Comparison of ENCODE assay signal across 13 cellular contexts in genomic region chr21:46606427-46606813, GRCh38. TPM values are rescaled to one million over a fixed set of nuclear protein-coding genes. Genes with fewer than 3 reads are reported as not detected.
DNase-seq lines count a peak whose midpoint lies in the region; ATAC-seq and TF ChIP-seq lines count a peak whose summit lies in the region.
"Had no signal": no experiment of that assay in that cellular context is flagged by ENCODE, and none has a peak within 500 bp of the region (broad histone marks: within the 10 kb centered on the region; RNA-seq: fewer than 3 reads in every experiment).

No MANE protein-coding gene starts in this region.

- peaks cover 2% of the 10 kb centered on the region for H3K36me3 Mint-ChIP-seq in activated CD4-positive, alpha-beta T cell treated with anti-CD3 and anti-CD28 coated beads, Interleukin-2, amount 10 ng/mL, durations not matched to agents 7 days and 5 days (ENCODE audit: low read depth)
- H3K36me3 Mint-ChIP-seq in stimulated activated memory B cell treated with anti-CD40 and anti-IgM and Interleukin-4, amounts not matched to agents 10 μg/mL and 1 μg/mL and 100 μg/mL, for 72 hours, result no peaks in the 10 kb centered on the region

- H3K27ac Mint-ChIP-seq in activated CD4-positive, alpha-beta T cell treated with anti-CD3 and anti-CD28 coated beads, Interleukin-2, amount 10 ng/mL, durations not matched to agents 7 days and 5 days, result peak overlapping the region; percentile 86
- H3K27ac Mint-ChIP-seq in stimulated activated memory B cell treated with anti-CD40 and anti-IgM and Interleukin-4, amounts not matched to agents 10 μg/mL and 1 μg/mL and 100 μg/mL, for 72 hours, result peak overlapping the region; percentile 61

- intact Hi-C loops in dorsolateral prefrontal cortex (cut with DNase I) (no loop called here), thyroid gland (cut with DNase I) (no loop called here)

- H3K4me1 Mint-ChIP-seq in activated CD4-positive, alpha-beta T cell treated with anti-CD3 and anti-CD28 coated beads, Interleukin-2, amount 10 ng/mL, durations not matched to agents 7 days and 5 days, result peaks cover 32% of the 10 kb centered on the region
- peaks cover 34% of the 10 kb centered on the region for H3K4me1 Mint-ChIP-seq in stimulated activated memory B cell treated with anti-CD40 and anti-IgM and Interleukin-4, amounts not matched to agents 10 μg/mL and 1 μg/mL and 100 μg/mL, for 72 hours

- no peaks in the 10 kb centered on the region for H3K9me3 Mint-ChIP-seq in activated CD4-positive, alpha-beta T cell treated with anti-CD3 and anti-CD28 coated beads, Interleukin-2, amount 10 ng/mL, durations not matched to agents 7 days and 5 days
- peaks cover 3% of the 10 kb centered on the region for H3K9me3 Mint-ChIP-seq in stimulated activated memory B cell treated with anti-CD40 and anti-IgM and Interleukin-4, amounts not matched to agents 10 μg/mL and 1 μg/mL and 100 μg/mL, for 72 hours

- POLR2A ChIA-PET in activated CD4-positive, alpha-beta T cell treated with anti-CD3 and anti-CD28 coated beads, Interleukin-2, amount 10 ng/mL, durations not matched to agents 7 days and 5 days (lab: Charles Lee), result no interaction called here

- TF ChIP-seq POLR2A in thyroid gland (IDR thresholded peaks at IDR 0.05), result no peak

- no peaks in the 10 kb centered on the region for H3K36me3 ChIP-seq in thyroid gland

- ATAC-seq in HG02759 (IDR thresholded peaks at IDR 0.05; ENCODE audit: unreplicated experiment) (peak; percentile 13), GM21515 (IDR thresholded peaks at IDR 0.05; ENCODE audit: unreplicated experiment) (no peak), GM18519 (IDR thresholded peaks at IDR 0.05; ENCODE audit: low FRiP score, unreplicated experiment) (no peak)
- peak; percentile 25 for ATAC-seq in stimulated activated memory B cell treated with anti-CD40 and anti-IgM and Interleukin-4, amounts not matched to agents 10 μg/mL and 1 μg/mL and 100 μg/mL, for 72 hours
- ATAC-seq: A549 had no signal

- no peaks in the 10 kb centered on the region for H3K9me3 ChIP-seq in thyroid gland
- H3K9me3 ChIP-seq: A549 had no signal

- peak overlapping the region; percentile 41 for H3K4me3 Mint-ChIP-seq in activated CD4-positive, alpha-beta T cell treated with anti-CD3 and anti-CD28 coated beads, Interleukin-2, amount 10 ng/mL, durations not matched to agents 7 days and 5 days
- no peak overlapping the region for H3K4me3 Mint-ChIP-seq in stimulated activated memory B cell treated with anti-CD40 and anti-IgM and Interleukin-4, amounts not matched to agents 10 μg/mL and 1 μg/mL and 100 μg/mL, for 72 hours
- H3K4me3 Mint-ChIP-seq: neural crest cell had no signal

- no peak for DNase-seq in activated CD4-positive, alpha-beta T cell treated with anti-CD3 and anti-CD28 coated beads, Interleukin-2, amount 10 ng/mL, durations not matched to agents 7 days and 5 days
- no peak for DNase-seq in activated CD4-positive, alpha-beta T cell treated with anti-CD3 and anti-CD28 coated beads, Interleukin-2, amount 50 U/mL, for 1 hour
- DNase-seq in dorsolateral prefrontal cortex (no peak), thyroid gland (no peak)
- DNase-seq: NCI-H1694, NCI-H69 had no signal

- H3K4me3 ChIP-seq in dorsolateral prefrontal cortex (no peak overlapping the region), thyroid gland (replicated peaks in 1 of 3) (no peak overlapping the region)
- H3K4me3 ChIP-seq: A549 had no signal

- no peaks in the 10 kb centered on the region for H3K27me3 ChIP-seq in dorsolateral prefrontal cortex
- H3K27me3 ChIP-seq in thyroid gland, result no peaks in the 10 kb centered on the region

- H3K27ac ChIP-seq in dorsolateral prefrontal cortex (peak overlapping the region; percentile 76 to 98 (median 94)), thyroid gland (no peak overlapping the region)
- H3K27ac ChIP-seq: A549 had no signal

- no peaks in the 10 kb centered on the region for H3K27me3 Mint-ChIP-seq in activated CD4-positive, alpha-beta T cell treated with anti-CD3 and anti-CD28 coated beads, Interleukin-2, amount 10 ng/mL, durations not matched to agents 7 days and 5 days
- H3K27me3 Mint-ChIP-seq in stimulated activated memory B cell treated with anti-CD40 and anti-IgM and Interleukin-4, amounts not matched to agents 10 μg/mL and 1 μg/mL and 100 μg/mL, for 72 hours, result peaks cover 41% of the 10 kb centered on the region

- CTCF ChIA-PET in activated CD4-positive, alpha-beta T cell treated with anti-CD3 and anti-CD28 coated beads, Interleukin-2, amount 10 ng/mL, durations not matched to agents 7 days and 5 days (lab: Charles Lee), result interaction anchor here (1.0 to 1.2 kb wide), 2 partner anchors 11 to 47 kb away, joined by 3 to 6 read pairs; no protein-coding TSS in a partner anchor

- H3K4me1 ChIP-seq in thyroid gland, result no peaks in the 10 kb centered on the region
- H3K4me1 ChIP-seq: A549 had no signal

- TF ChIP-seq CTCF in dorsolateral prefrontal cortex (IDR thresholded peaks at IDR 0.05 in 54 of 56, conservative IDR thresholded peaks at IDR 0.05 in 2 of 56; ENCODE audit: low read depth in 1 of 56, partially characterized antibody in 56 of 56) (no peak), thyroid gland (IDR thresholded peaks at IDR 0.05) (no peak)

- WGBS in thyroid gland, 2 donors, result 70% methylated on average over 6 to 7 of the region's 7 CpGs

RNA-seq across cellular contexts. Expression of gene S100B, which starts 1.5 kb away (rescaled TPM):
- under 1 TPM; 0.25 to 0.32 TPM for total RNA-seq in activated CD4-positive, alpha-beta T cell treated with anti-CD3 and anti-CD28 coated beads, Interleukin-2, amount 10 ng/mL, durations not matched to agents 7 days and 5 days
- 100 to 1,000 TPM; 128 to 991 (median 344) TPM for total RNA-seq in dorsolateral prefrontal cortex
- 1 to 10 TPM in 1 of 4 donors, under 1 TPM in 1, not detected in 2; 0.89 to 4.9 TPM for total RNA-seq in thyroid gland
- total RNA-seq: H4 had no signal

RNA-seq across cellular contexts. Expression of gene PRMT2, which starts 29.1 kb away (rescaled TPM):
- total RNA-seq in activated CD4-positive, alpha-beta T cell treated with anti-CD3 and anti-CD28 coated beads, Interleukin-2, amount 10 ng/mL, durations not matched to agents 7 days and 5 days, result 100 to 1,000 TPM; 116 to 137 TPM
- total RNA-seq in dorsolateral prefrontal cortex, result 100 to 1,000 TPM in 107 of 120 experiments, 10 to 100 TPM in 13; 91.1 to 161 (median 119) TPM
- 100 to 1,000 TPM in 2 of 4 donors, 10 to 100 TPM in 2; 94.6 to 112 (median 99.4) TPM for total RNA-seq in thyroid gland

Comparison
In these comparisons a context has a peak if more than half of its experiments do, and no peak if none do; other contexts are left out.
1. ATAC-seq: peak in HG02759 (single experiment) and stimulated activated memory B cell treated with anti-CD40 and anti-IgM and Interleukin-4, amounts not matched to agents 10 μg/mL and 1 μg/mL and 100 μg/mL, for 72 hours (single experiment); none in GM21515 (single experiment) and GM18519 (single experiment).
2. H3K27ac ChIP-seq: peak in dorsolateral prefrontal cortex (59 of 59); none in thyroid gland (0 of 3).
3. RNA of gene S100B, which starts 1.5 kb away (total RNA-seq): 128 to 991 TPM in dorsolateral prefrontal cortex; 0.89 to 4.9 TPM in thyroid gland and 0.25 to 0.32 TPM in activated CD4-positive, alpha-beta T cell treated with anti-CD3 and anti-CD28 coated beads, Interleukin-2, amount 10 ng/mL, durations not matched to agents 7 days and 5 days; every median in the first group is over 10 times any median in the second.